Comparison of ENCODE assay signal across 10 cellular contexts in genomic region chr17:41907185-41907556, GRCh38. TPM values are rescaled to one million over a fixed set of nuclear protein-coding genes. Genes with fewer than 3 reads are reported as not detected.
DNase-seq lines count a peak whose midpoint lies in the region; FAIRE-seq and TF ChIP-seq lines count a peak whose summit lies in the region.
"Had no signal": no experiment of that assay in that cellular context is flagged by ENCODE, and none has a peak within 500 bp of the region (broad histone marks: within the 10 kb centered on the region; RNA-seq: fewer than 3 reads in every experiment).

No MANE protein-coding gene starts in this region.

- H3K9me3 ChIP-seq in GM23248 (ENCODE audit: low read depth) (no peaks in the 10 kb centered on the region), esophagus muscularis mucosa (no peaks in the 10 kb centered on the region)
- H3K9me3 ChIP-seq: heart right ventricle had no signal

- WGBS in GM23248 (ENCODE audit: low coverage in 1 of 2, low lambda C conversion rate in 2 of 2, missing lambda C conversion rate in 2 of 2), 2 experiments, result 57 to 64% methylated on average over 7 to 8 of the region's 8 CpGs
- WGBS in esophagus muscularis mucosa, result 81% methylated on average over 8 of the region's 8 CpGs

- H3K9ac ChIP-seq in GM23248, result peak overlapping the region; percentile 46

- H3K27ac ChIP-seq in GM23248, result peak overlapping the region; percentile 59
- H3K27ac ChIP-seq in esophagus muscularis mucosa (replicated peaks in 1 of 4), result no peak overlapping the region
- H3K27ac ChIP-seq: heart right ventricle had no signal

- H3K4me3 ChIP-seq in GM23248, result no peak overlapping the region
- H3K4me3 ChIP-seq in esophagus muscularis mucosa, result no peak overlapping the region
- H3K4me3 ChIP-seq: heart right ventricle had no signal

- DNase-seq in GM23248, result peak; percentile 79
- peak; percentile 71 for DNase-seq in RCC 7860 (ENCODE audit: low spot score)
- peak; percentile 49 for DNase-seq in fibroblast of the conjunctiva (ENCODE audit: low read depth)
- DNase-seq in stromal cell of bone marrow (ENCODE audit: low read depth), result peak; percentile 62
- DNase-seq in SW 1271 (lab: John Stamatoyannopoulos, UW), result no peak
- DNase-seq in hepatic stellate cell (ENCODE audit: low spot score), result no peak
- no peak for DNase-seq in esophagus muscularis mucosa (ENCODE audit: extremely low spot score)
- DNase-seq: GF-D8, heart right ventricle had no signal

- no peak for TF ChIP-seq POLR2A in esophagus muscularis mucosa (IDR thresholded peaks at IDR 0.05; ENCODE audit: low read depth)

- H3K27me3 ChIP-seq in GM23248 (replicated peaks; ENCODE audit: insufficient read depth) (no peaks in the 10 kb centered on the region), esophagus muscularis mucosa (no peaks in the 10 kb centered on the region)
- H3K27me3 ChIP-seq: heart right ventricle had no signal

- peaks cover 69% of the 10 kb centered on the region for H3K79me2 ChIP-seq in GM23248 (ENCODE audit: insufficient read depth)

- TF ChIP-seq EP300 in esophagus muscularis mucosa (IDR thresholded peaks at IDR 0.05), result no peak

- no peaks in the 10 kb centered on the region for H4K20me1 ChIP-seq in GM23248 (ENCODE audit: insufficient read depth)

- intact Hi-C loops in esophagus muscularis mucosa (cut with DNase I), result no loop called here

- in situ Hi-C loops in GM23248 (cut with MboI), result no loop called here

- peak overlapping the region; percentile 45 for H3K4me2 ChIP-seq in GM23248 (ENCODE audit: unreplicated experiment)

- TF ChIP-seq CTCF in esophagus muscularis mucosa (IDR thresholded peaks at IDR 0.05), result no peak

- H3F3A ChIP-seq in GM23248 (ENCODE audit: insufficient read depth), result peaks cover 52% of the 10 kb centered on the region

- H3K4me1 ChIP-seq in GM23248 (ENCODE audit: insufficient read depth), result peaks cover 44% of the 10 kb centered on the region
- no peaks in the 10 kb centered on the region for H3K4me1 ChIP-seq in esophagus muscularis mucosa

- H3K9me2 ChIP-seq in GM23248 (ENCODE audit: insufficient read depth), result no peaks in the 10 kb centered on the region

- FAIRE-seq in RCC 7860 (lab: Jason Lieb, UNC), result peak; percentile 86
- FAIRE-seq: H1 had no signal

- peaks cover 64% of the 10 kb centered on the region for H3K36me3 ChIP-seq in GM23248 (ENCODE audit: low read depth)
- peaks cover 55 to 100% (median 97%) of the 10 kb centered on the region in 4 donors for H3K36me3 ChIP-seq in esophagus muscularis mucosa

- no peak overlapping the region for H2AFZ ChIP-seq in GM23248

RNA-seq across cellular contexts. Expression of gene ACLY, which starts 11.6 kb away (rescaled TPM):
- total RNA-seq in GM23248 (2014; rRNA removed; shearing (Covaris generic)), result 139 and 144 TPM in 2 replicates
- polyA plus RNA-seq in GM23248 (2016; fragmentation: Nextera tagmentation; extraction: Ambion mirVana), result 101 TPM in 2 replicates
- total RNA-seq in esophagus muscularis mucosa, result 10 to 100 TPM; 52.3 to 87.7 (median 71.3) TPM

RNA-seq across cellular contexts. Expression of gene ODAD4, which starts 23.2 kb away (rescaled TPM):
- total RNA-seq in GM23248 (2014; rRNA removed; shearing (Covaris generic)), result 0.25 and 0.54 TPM in 2 replicates
- polyA plus RNA-seq in GM23248 (2016; fragmentation: Nextera tagmentation; extraction: Ambion mirVana), result 0.81 and 1.4 TPM in 2 replicates
- 1 to 10 TPM in 2 of 4 donors, under 1 TPM in 2; 0.33 to 1.7 (median 1.1) TPM for total RNA-seq in esophagus muscularis mucosa

RNA-seq across cellular contexts. Expression of gene KLHL11, which starts 41.9 kb away (rescaled TPM):
- total RNA-seq in GM23248 (2014; rRNA removed; shearing (Covaris generic)), result 27.7 and 28.5 TPM in 2 replicates
- polyA plus RNA-seq in GM23248 (2016; fragmentation: Nextera tagmentation; extraction: Ambion mirVana), result 12.5 and 12.8 TPM in 2 replicates
- 10 to 100 TPM; 12.4 to 24.2 (median 17.2) TPM for total RNA-seq in esophagus muscularis mucosa

RNA-seq across cellular contexts. Expression of gene CNP, which starts 59.4 kb away (rescaled TPM):
- total RNA-seq in GM23248 (2014; rRNA removed; shearing (Covaris generic)), result 58.3 and 69.4 TPM in 2 replicates
- polyA plus RNA-seq in GM23248 (2016; fragmentation: Nextera tagmentation; extraction: Ambion mirVana), result 103 and 107 TPM in 2 replicates
- 100 to 1,000 TPM in 1 of 4 donors, 10 to 100 TPM in 3; 68.9 to 101 (median 78.5) TPM for total RNA-seq in esophagus muscularis mucosa

Comparison
In these comparisons a context has a peak if more than half of its experiments do, and no peak if none do; other contexts are left out.
1. DNase-seq: peak in GM23248 (single experiment), RCC 7860 (single experiment), fibroblast of the conjunctiva (single experiment) and stromal cell of bone marrow (single experiment); none in SW 1271 (0 of 2), hepatic stellate cell (single experiment) and esophagus muscularis mucosa (single experiment).